ENCODE assay signal across 10 cellular contexts in the genomic region with DNA sequence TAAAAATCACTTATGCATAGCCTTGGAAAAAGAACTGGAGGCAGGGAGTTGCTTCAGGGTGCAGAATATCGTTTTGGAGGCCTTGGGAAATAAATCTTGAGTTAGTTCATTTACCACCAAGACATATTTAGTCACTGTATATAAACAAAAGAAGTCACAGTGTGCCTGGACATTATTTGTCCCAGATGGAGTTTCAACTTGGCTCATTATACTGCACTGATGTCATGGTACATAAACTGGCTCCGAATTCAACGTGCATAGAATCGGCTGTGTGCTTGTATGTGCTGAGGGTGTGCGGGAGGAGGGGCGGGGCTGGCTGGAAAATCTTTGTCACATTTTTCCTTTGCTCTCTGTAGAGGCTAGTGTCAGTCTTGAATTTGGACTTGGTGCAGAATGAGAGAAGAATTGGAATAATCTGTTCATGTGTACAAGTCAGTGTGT.
DNase-seq lines count a peak whose midpoint lies in the region; ATAC-seq and TF ChIP-seq lines count a peak whose summit lies in the region.
"Had no signal": no experiment of that assay in that cellular context is flagged by ENCODE, and none has a peak within 500 bp of the region (broad histone marks: within the 10 kb centered on the region; RNA-seq: fewer than 3 reads in every experiment).

No MANE protein-coding gene starts in this region.

- no peak overlapping the region for H3K4me3 ChIP-seq in heart left ventricle

- intact Hi-C loops in heart left ventricle (cut with DNase I): loop anchor here in 4 of 10 donors (5.0 to 10.0 kb wide), 2 partner anchors 81 to 84 kb away; no protein-coding TSS in a partner anchor

- H3K27me3 ChIP-seq in heart left ventricle: no peaks in the 10 kb centered on the region

- peaks cover 5% of the 10 kb centered on the region for H3K9me3 Mint-ChIP-seq in progenitor cell of endocrine pancreas (ENCODE audit: low read depth)
- H3K9me3 Mint-ChIP-seq: activated naive CD4-positive, alpha-beta T cell treated with anti-CD3 and anti-CD28 coated beads, Interleukin-2, amount 50 U/mL, for 72 hours had no signal

- H3K36me3 Mint-ChIP-seq in T-helper 17 cell (ENCODE audit: low read depth): no peaks in the 10 kb centered on the region
- peaks cover 47% of the 10 kb centered on the region for H3K36me3 Mint-ChIP-seq in progenitor cell of endocrine pancreas (ENCODE audit: insufficient read depth)

- H3K4me1 Mint-ChIP-seq in T-helper 17 cell: peaks cover 31% of the 10 kb centered on the region
- H3K4me1 Mint-ChIP-seq in progenitor cell of endocrine pancreas (ENCODE audit: low read depth): peaks cover 48% of the 10 kb centered on the region

- peaks cover 11 to 87% (median 71%) of the 10 kb centered on the region in 12 donors for H3K4me1 ChIP-seq in heart left ventricle

- no peak for TF ChIP-seq POLR2A in heart left ventricle (IDR thresholded peaks at IDR 0.05)

- WGBS in heart left ventricle, 4 donors: 16 to 22% (median 18%) methylated on average over 6 of the region's 6 CpGs

- H3K27me3 Mint-ChIP-seq in T-helper 17 cell: no peaks in the 10 kb centered on the region
- H3K27me3 Mint-ChIP-seq in progenitor cell of endocrine pancreas: no peaks in the 10 kb centered on the region

- H3K4me3 Mint-ChIP-seq in T-helper 17 cell (no peak overlapping the region), progenitor cell of endocrine pancreas (ENCODE audit: low read depth) (no peak overlapping the region)

- TF ChIP-seq CTCF in heart left ventricle (IDR thresholded peaks at IDR 0.05) (no peak), progenitor cell of endocrine pancreas (IDR thresholded peaks at IDR 0.05; ENCODE audit: unreplicated experiment) (no peak)

- peak overlapping the region; percentile 20 to 92 (median 68) for H3K27ac ChIP-seq in heart left ventricle

- ATAC-seq in T-helper 17 cell (no peak), heart left ventricle (peak; percentile 73 to 89 (median 82)), HG03571 (IDR thresholded peaks at IDR 0.05; ENCODE audit: unreplicated experiment) (no peak), HG03378 (IDR thresholded peaks at IDR 0.05; ENCODE audit: unreplicated experiment) (no peak), HG03139 (IDR thresholded peaks at IDR 0.05; ENCODE audit: unreplicated experiment) (no peak)
- ATAC-seq: activated naive CD4-positive, alpha-beta T cell treated with anti-CD3 and anti-CD28 coated beads, Interleukin-2, amount 50 U/mL, for 72 hours had no signal

- peak; percentile 66 for DNase-seq in Daoy (ENCODE audit: low read depth)
- DNase-seq in T-helper 17 cell: no peak
- DNase-seq in heart left ventricle: peak in 4 of 5 donors; percentile 62 to 75 (median 66)
- no peak for DNase-seq in progenitor cell of endocrine pancreas (ENCODE audit: low spot score, unreplicated experiment)
- no peak for DNase-seq in DMS53 treated with DMSO at 0.1 percent for 48 hours (lab: John Stamatoyannopoulos, UW; ENCODE audit: unreplicated experiment)
- DNase-seq: kidney glomerular epithelial cell had no signal

- H3K9me3 ChIP-seq in T-helper 17 cell (ENCODE audit: control insufficient read depth, low read length, poor library complexity, severe bottlenecking): no peaks in the 10 kb centered on the region
- no peaks in the 10 kb centered on the region for H3K9me3 ChIP-seq in heart left ventricle

- peaks cover 0 to 35% (median 8%) of the 10 kb centered on the region in 9 donors for H3K36me3 ChIP-seq in heart left ventricle

- peak overlapping the region; percentile 11 for H3K27ac Mint-ChIP-seq in T-helper 17 cell
- H3K27ac Mint-ChIP-seq in progenitor cell of endocrine pancreas: peak overlapping the region; percentile 90

Comparison
In these comparisons a context has a peak if more than half of its experiments do, and no peak if none do; other contexts are left out.
1. DNase-seq: peak in Daoy (single experiment) and heart left ventricle (4 of 5); none in T-helper 17 cell (0 of 3), progenitor cell of endocrine pancreas (single experiment) and DMS53 treated with DMSO at 0.1 percent for 48 hours (single experiment).
2. ATAC-seq: peak in heart left ventricle (4 of 4); none in T-helper 17 cell (single experiment), HG03571 (single experiment), HG03378 (single experiment) and HG03139 (single experiment).